1 cellular context compared by ENCODE assay signal in the genomic region with DNA sequence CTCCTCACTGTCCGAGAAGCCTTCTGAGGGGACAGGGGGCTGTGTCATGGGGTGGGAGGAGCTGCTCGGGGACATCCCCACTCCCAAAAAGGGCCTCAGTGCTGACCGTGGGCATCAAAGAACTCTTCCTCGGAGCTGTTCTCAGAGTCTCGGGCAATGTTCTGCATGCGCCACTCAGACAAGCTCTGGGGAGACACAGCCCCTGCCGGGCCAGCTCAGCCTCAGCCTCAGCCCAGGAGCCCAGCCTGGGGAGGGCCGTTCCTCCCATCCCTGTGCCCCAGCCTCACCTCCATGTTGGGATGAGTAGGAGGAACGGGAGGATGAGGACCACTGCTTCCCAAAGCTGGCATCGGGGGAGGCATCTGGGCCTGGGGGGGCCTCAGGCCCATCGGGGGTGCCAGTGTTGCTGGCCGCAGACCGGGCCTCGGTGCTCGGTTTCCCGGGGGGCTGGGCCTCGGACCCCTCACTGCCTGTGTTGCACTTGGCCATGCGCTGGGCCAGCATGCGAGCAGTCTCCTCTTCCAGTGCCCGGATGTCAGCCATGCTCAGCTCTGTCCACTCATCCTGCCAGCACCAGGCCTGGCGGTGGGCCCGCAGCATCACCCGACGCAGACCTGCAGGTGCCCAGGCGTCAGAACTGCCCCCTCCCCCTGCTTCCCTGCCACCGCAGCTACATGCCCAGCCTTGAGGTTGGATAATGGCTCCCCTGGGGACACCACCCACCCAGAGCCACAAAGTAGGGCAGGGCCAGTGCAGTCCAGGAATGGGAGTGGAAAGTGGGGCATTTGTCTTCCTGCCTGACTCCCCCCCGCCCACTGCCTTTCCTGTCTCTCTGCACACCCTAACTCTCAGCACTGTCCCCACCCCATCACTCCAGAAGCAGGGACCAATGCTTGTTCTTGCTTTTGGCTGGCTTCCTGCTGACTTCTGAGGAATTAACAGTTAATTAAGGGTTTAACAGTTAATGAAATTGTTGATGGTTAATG.
A peak's percentile ranks its signal among the peaks of the same experiment; 100 is the strongest.
TF ChIP-seq lines count a peak whose summit lies in the region.

No MANE protein-coding gene starts in this region.

TF ChIP-seq in K562, 482 proteins besides CTCF, POLR2A, EP300 and RAD21:
- peak; percentile 45 for TF ChIP-seq POLR2G (IDR thresholded peaks at IDR 0.05; ENCODE audit: low read depth, low read length)
- TF ChIP-seq, protein P1, sequence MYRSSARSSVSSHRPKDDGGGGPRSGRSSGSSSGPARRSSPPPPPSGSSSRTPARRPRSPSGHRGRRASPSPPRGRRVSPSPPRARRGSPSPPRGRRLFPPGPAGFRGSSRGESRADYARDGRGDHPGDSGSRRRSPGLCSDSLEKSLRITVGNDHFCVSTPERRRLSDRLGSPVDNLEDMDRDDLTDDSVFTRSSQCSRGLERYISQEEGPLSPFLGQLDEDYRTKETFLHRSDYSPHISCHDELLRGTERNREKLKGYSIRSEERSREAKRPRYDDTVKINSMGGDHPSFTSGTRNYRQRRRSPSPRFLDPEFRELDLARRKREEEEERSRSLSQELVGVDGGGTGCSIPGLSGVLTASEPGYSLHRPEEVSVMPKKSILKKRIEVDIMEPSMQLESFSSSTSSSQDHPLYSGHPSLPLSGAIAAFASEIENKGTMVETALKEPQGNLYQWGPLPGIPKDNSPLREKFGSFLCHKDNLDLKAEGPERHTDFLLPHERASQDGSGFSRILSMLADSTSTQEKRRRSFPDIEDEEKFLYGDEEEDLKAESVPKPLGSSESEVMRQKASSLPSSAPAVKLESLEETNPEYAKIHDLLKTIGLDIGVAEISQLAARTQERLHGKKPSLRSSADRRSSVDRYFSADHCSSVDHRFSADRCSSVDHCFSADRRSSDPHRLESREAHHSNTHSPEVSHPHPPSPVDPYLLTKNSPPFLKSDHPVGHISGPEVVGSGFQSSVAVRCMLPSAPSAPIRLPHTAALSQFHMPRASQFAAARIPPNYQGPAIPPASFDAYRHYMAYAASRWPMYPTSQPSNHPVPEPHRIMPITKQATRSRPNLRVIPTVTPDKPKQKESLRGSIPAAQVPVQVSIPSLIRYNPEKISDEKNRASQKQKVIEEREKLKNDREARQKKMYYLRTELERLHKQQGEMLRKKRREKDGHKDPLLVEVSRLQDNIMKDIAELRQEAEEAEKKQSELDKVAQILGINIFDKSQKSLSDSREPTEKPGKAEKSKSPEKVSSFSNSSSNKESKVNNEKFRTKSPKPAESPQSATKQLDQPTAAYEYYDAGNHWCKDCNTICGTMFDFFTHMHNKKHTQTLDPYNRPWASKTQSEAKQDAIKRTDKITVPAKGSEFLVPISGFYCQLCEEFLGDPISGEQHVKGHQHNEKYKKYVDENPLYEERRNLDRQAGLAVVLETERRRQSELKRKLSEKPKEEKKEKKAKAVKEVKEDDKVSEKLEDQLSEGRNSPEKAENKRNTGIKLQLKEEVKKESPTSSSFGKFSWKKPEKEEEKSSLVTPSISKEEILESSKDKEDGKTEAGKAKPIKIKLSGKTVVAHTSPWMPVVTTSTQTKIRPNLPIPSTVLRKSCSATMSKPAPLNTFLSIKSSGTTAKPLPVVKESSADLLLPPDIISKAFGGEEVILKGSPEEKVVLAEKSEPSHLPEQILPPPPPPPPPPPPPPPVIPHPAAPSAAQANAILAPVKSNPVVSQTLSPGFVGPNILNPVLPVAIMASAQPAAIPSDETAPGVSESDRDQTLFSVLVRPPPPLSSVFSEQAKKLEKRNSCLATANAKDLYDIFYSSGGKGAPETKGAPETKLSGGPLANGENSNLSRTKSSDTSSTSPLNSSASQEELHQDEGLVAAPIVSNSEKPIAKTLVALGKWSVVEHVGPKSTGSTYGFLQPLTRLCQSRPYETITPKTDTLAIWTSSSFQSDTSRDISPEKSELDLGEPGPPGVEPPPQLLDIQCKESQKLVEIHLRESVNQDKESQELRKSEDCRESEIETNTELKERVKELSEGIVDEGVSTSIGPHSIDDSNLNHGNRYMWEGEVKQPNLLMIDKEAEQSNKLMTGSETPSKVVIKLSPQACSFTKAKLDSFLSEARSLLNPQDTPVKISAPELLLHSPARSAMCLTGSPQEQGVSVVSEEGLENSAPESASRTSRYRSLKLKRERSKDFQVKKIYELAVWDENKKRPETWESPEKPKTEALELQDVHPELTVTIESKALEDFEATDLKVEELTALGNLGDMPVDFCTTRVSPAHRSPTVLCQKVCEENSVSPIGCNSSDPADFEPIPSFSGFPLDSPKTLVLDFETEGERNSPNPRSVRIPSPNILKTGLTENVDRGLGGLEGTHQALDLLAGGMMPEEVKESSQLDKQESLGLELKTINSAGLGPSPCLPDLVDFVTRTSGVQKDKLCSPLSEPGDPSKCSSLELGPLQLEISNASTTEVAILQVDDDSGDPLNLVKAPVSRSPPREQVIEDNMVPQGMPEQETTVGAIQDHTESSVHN (IDR thresholded peaks at IDR 0.05; ENCODE audit: borderline replicate concordance in 1 of 2, low read depth in 1 of 2) = no peak
- TF ChIP-seq, protein P2, sequence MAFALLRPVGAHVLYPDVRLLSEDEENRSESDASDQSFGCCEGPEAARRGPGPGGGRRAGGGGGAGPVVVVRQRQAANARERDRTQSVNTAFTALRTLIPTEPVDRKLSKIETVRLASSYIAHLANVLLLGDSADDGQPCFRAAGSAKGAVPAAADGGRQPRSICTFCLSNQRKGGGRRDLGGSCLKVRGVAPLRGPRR (CRISPR knock-in tag; IDR thresholded peaks at IDR 0.05) = no peak
TF ChIP-seq in K562: peak in this region for 1.
